16 cellular contexts compared by ENCODE assay signal in the genomic region with DNA sequence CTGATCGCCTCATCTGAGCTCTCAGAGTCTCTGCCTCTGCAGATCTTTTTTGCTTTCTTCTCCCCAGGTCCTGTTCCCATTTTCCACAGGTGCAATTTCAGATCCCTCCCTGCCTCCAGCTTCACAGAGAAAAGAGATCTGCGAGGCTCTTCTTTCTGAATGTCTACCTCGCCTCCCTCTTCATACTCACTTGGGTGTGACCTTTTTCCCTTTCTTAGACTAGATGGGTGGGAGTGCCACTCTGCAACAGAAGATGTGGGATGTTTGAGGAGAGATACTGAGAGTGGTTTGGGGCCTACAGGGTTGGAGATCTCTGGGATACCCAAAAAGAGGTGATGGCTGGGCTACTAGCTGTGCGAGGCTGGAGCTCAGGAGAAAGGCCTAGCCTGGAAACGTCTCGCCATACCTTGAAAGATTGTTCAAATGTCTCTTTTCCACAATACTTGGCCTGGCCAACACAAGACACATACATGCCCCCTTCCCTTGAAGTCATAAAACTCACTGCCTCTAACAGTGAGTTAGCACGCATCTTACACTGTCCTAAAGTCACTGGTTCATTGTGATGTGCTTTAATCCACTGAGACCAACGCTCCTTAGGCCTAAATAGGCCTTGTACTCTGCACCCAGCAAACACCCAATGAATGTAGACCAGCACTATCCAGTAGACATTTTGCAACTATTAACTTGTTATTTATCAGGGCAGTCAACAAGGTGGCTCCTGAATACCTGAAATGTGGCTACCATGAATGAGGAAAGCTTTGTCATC. TPM values are rescaled to one million over a fixed set of nuclear protein-coding genes. Genes with fewer than 3 reads are reported as not detected.
DNase-seq lines count a peak whose midpoint lies in the region; ATAC-seq and TF ChIP-seq lines count a peak whose summit lies in the region.
"Had no signal": no experiment of that assay in that cellular context is flagged by ENCODE, and none has a peak within 500 bp of the region (broad histone marks: within the 10 kb centered on the region; RNA-seq: fewer than 3 reads in every experiment).

No MANE protein-coding gene starts in this region.

- ATAC-seq in CD8-positive, alpha-beta T cell, result no peak
- peak; percentile 10 for ATAC-seq in left lobe of liver
- no peak for ATAC-seq in GM21390 (IDR thresholded peaks at IDR 0.05; ENCODE audit: unreplicated experiment)
- ATAC-seq: activated CD4-positive, CD25-positive, alpha-beta regulatory T cell treated with anti-CD3 and anti-CD28 coated beads, Interleukin-2, amount 50 U/mL, for 24 hours; T-cell had no signal

- peak overlapping the region; percentile 33 for H3K27ac Mint-ChIP-seq in CD8-positive, alpha-beta T cell

- POLR2A ChIA-PET in CD8-positive, alpha-beta T cell (lab: Charles Lee), result interaction anchor here (0.9 to 1.3 kb wide), 3 partner anchors 12 to 34 kb away, joined by 3 to 4 read pairs (median 3); a partner anchor contains a TSS

- CTCF ChIA-PET in CD8-positive, alpha-beta T cell (lab: Charles Lee), result interaction anchor here (0.9 to 1.4 kb wide), 3 partner anchors 16 to 176 kb away, joined by 3 to 4 read pairs (median 3); no protein-coding TSS in a partner anchor

- no peak for TF ChIP-seq CTCF in CD8-positive, alpha-beta T cell (IDR thresholded peaks at IDR 0.05)
- TF ChIP-seq CTCF in sigmoid colon (IDR thresholded peaks at IDR 0.05), result no peak

- H3K9me3 ChIP-seq in CD8-positive, alpha-beta T cell (ENCODE audit: low read length), result no peaks in the 10 kb centered on the region
- H3K9me3 ChIP-seq in adipocyte (ENCODE audit: control insufficient read depth, low read length) (no peaks in the 10 kb centered on the region), sigmoid colon (no peaks in the 10 kb centered on the region)
- H3K9me3 ChIP-seq: vagina had no signal

- H3K36me3 ChIP-seq in CD8-positive, alpha-beta T cell (ENCODE audit: insufficient read depth, low read length), result peaks cover 4% of the 10 kb centered on the region
- no peaks in the 10 kb centered on the region for H3K36me3 ChIP-seq in adipocyte (ENCODE audit: control insufficient read depth, insufficient read depth, low read length, severe bottlenecking)
- no peaks in the 10 kb centered on the region for H3K36me3 ChIP-seq in sigmoid colon
- H3K36me3 ChIP-seq: vagina had no signal

- H3K9ac ChIP-seq in adipocyte (ENCODE audit: low read length), result peak overlapping the region; percentile 61

- no peak for TF ChIP-seq POLR2A in sigmoid colon (IDR thresholded peaks at IDR 0.05)

- H3K36me3 Mint-ChIP-seq in CD8-positive, alpha-beta T cell, result peaks cover 18% of the 10 kb centered on the region

- no peak for TF ChIP-seq EP300 in sigmoid colon (IDR thresholded peaks at IDR 0.05)

- H3K4me1 Mint-ChIP-seq in CD8-positive, alpha-beta T cell (ENCODE audit: low read depth), result peaks cover 85% of the 10 kb centered on the region

- H3K9me3 Mint-ChIP-seq in CD8-positive, alpha-beta T cell, result no peaks in the 10 kb centered on the region
- H3K9me3 Mint-ChIP-seq: T-cell had no signal

- no peak overlapping the region for H3K4me3 ChIP-seq in CD8-positive, alpha-beta T cell (ENCODE audit: low read depth, low read length)
- H3K4me3 ChIP-seq in adipocyte (ENCODE audit: low read length) (peak overlapping the region; percentile 34), sigmoid colon (peak overlapping the region in 3 of 4 donors; percentile 1 to 30 (median 16))

- intact Hi-C loops in CD8-positive, alpha-beta T cell (cut with DNase I, micrococcal nuclease), result no loop called here
- intact Hi-C loops in sigmoid colon (cut with DNase I), result no loop called here

- DNase-seq in CD8-positive, alpha-beta T cell, result no peak
- DNase-seq in adipocyte (ENCODE audit: low read depth), result no peak
- no peak for DNase-seq in left lobe of liver (ENCODE audit: low spot score)
- no peak for DNase-seq in sigmoid colon
- no peak for DNase-seq in stimulated activated CD4-positive, alpha-beta T cell treated with anti-CD3 and anti-CD28 coated beads, Interleukin-4, amount 100 ng/mL, for 4 hours
- no peak for DNase-seq in activated gamma-delta T cell (lab: John Stamatoyannopoulos, UW)
- DNase-seq in NCI-H1436 treated with DMSO at 0.1 percent for 48 hours (lab: John Stamatoyannopoulos, UW), result no peak
- DNase-seq: activated T-cell treated with anti-CD3 and anti-CD28 coated beads for 4 hours; AML-193; effector CD4-positive, alpha-beta T cell; NCI-H446; stimulated activated CD4-positive, alpha-beta T cell treated with anti-CD3 and anti-CD28 coated beads, Interleukin-12 subunit alpha, Interleukin-12 subunit beta, amount 100 ng/mL, for 4 hours; T-cell had no signal

- H3K27me3 ChIP-seq in CD8-positive, alpha-beta T cell (ENCODE audit: insufficient read depth, low read length), result no peaks in the 10 kb centered on the region
- H3K27me3 ChIP-seq in adipocyte (replicated peaks; ENCODE audit: control insufficient read depth, insufficient read depth, low read length), result no peaks in the 10 kb centered on the region
- no peaks in the 10 kb centered on the region for H3K27me3 ChIP-seq in sigmoid colon
- H3K27me3 ChIP-seq: vagina had no signal

- H3K4me1 ChIP-seq in CD8-positive, alpha-beta T cell (ENCODE audit: insufficient read depth, low read length), result peaks cover 68% of the 10 kb centered on the region
- H3K4me1 ChIP-seq in adipocyte (ENCODE audit: control insufficient read depth, insufficient read depth, low read length) (peaks cover 31% of the 10 kb centered on the region), sigmoid colon (peaks cover 0 to 72% (median 54%) of the 10 kb centered on the region in 4 donors)

- no peak overlapping the region for H3K27ac ChIP-seq in CD8-positive, alpha-beta T cell (ENCODE audit: low read depth, low read length)
- H3K27ac ChIP-seq in sigmoid colon, result peak overlapping the region in 3 of 4 donors; percentile 50 to 62 (median 50)
- H3K27ac ChIP-seq: vagina had no signal

- no peak overlapping the region for H3K4me3 Mint-ChIP-seq in CD8-positive, alpha-beta T cell
- H3K4me3 Mint-ChIP-seq: T-cell had no signal

- WGBS in sigmoid colon, 2 donors, result 91 to 95% methylated on average over 8 of the region's 8 CpGs

- no peaks in the 10 kb centered on the region for H3K27me3 Mint-ChIP-seq in CD8-positive, alpha-beta T cell (ENCODE audit: low read depth)
- H3K27me3 Mint-ChIP-seq: T-cell had no signal

RNA-seq across cellular contexts. Expression of a gene that starts 33.6 kb away (rescaled TPM):
- total RNA-seq in CD8-positive, alpha-beta T cell, result 1 to 10 TPM; 7.9 to 9.3 TPM
- total RNA-seq in left lobe of liver (30.5 TPM), sigmoid colon (10 to 100 TPM; 29.3 to 39.7 (median 31.3) TPM)
- polyA plus RNA-seq in sigmoid colon, result 10 to 100 TPM; 27.6 to 41.8 (median 35.4) TPM
